In genomic region chr4:147683172-147683571, GRCh38 we compare ENCODE assay signal across 9 cellular contexts. TPM values are rescaled to one million over a fixed set of nuclear protein-coding genes. Genes with fewer than 3 reads are reported as not detected.
DNase-seq lines count a peak whose midpoint lies in the region; ATAC-seq, FAIRE-seq and TF ChIP-seq lines count a peak whose summit lies in the region.
"Had no signal": no experiment of that assay in that cellular context is flagged by ENCODE, and none has a peak within 500 bp of the region (broad histone marks: within the 10 kb centered on the region; RNA-seq: fewer than 3 reads in every experiment).

No MANE protein-coding gene starts in this region.

- H3K9ac ChIP-seq in NT2/D1 (ENCODE audit: insufficient read length, low read depth) = peak overlapping the region; percentile 92

- no peak for FAIRE-seq in small intestine (lab: Jason Lieb, UNC)
- FAIRE-seq: endometrium had no signal

- CTCF ChIA-PET in activated CD8-positive, alpha-beta memory T cell treated with anti-CD3 and anti-CD28 coated beads, Interleukin-2, amount 10 ng/mL, durations not matched to agents 7 days and 5 days (lab: Charles Lee) = interaction anchor here (0.7 to 3.7 kb wide), 9 partner anchors 11 to 260 kb away, joined by 3 to 28 read pairs (median 5); partner anchors contain the start of genes ARHGAP10 and TMEM184C

- peaks cover 5% of the 10 kb centered on the region for H3K27me3 Mint-ChIP-seq in activated CD8-positive, alpha-beta memory T cell treated with anti-CD3 and anti-CD28 coated beads, Interleukin-2, amount 10 ng/mL, durations not matched to agents 7 days and 5 days

- peak overlapping the region in 3 of 4 donors; percentile 78 to 89 (median 84) for H3K27ac ChIP-seq in body of pancreas
- peak overlapping the region in 1 of 2 donors; percentile 98 for H3K27ac ChIP-seq in small intestine (ENCODE audit: low read depth in 1 of 2, low read length in 1 of 2)

- H3K9me3 ChIP-seq in NT2/D1 (ENCODE audit: insufficient read depth, low read length) = no peaks in the 10 kb centered on the region
- H3K9me3 ChIP-seq in body of pancreas = no peaks in the 10 kb centered on the region
- no peaks in the 10 kb centered on the region for H3K9me3 ChIP-seq in small intestine (ENCODE audit: control insufficient read depth, low read depth)

- WGBS in body of pancreas, 2 donors = 2 to 3% methylated on average over 10 of the region's 10 CpGs
- 1 to 2% (median 2%) methylated on average over 10 of the region's 10 CpGs for WGBS in small intestine, 3 donors

- no peak for TF ChIP-seq POLR2A in body of pancreas (IDR thresholded peaks at IDR 0.05)

- DNase-seq in activated CD8-positive, alpha-beta memory T cell treated with anti-CD3 and anti-CD28 coated beads, Interleukin-2, amount 10 ng/mL, durations not matched to agents 7 days and 5 days = peak; percentile 44
- DNase-seq in activated CD8-positive, alpha-beta memory T cell treated with anti-CD3 and anti-CD28 coated beads, Interleukin-2, amount 50 U/mL, for 48 hours = no peak
- DNase-seq in NT2/D1 (ENCODE audit: low read depth, low spot score) (no peak), body of pancreas (peak in 3 of 4 donors; percentile 25 to 48 (median 36)), iPS-NIHi7 (ENCODE audit: extremely low spot score) (peak; percentile 14), small intestine (peak; percentile 15), NCI-H128 (lab: John Stamatoyannopoulos, UW; ENCODE audit: unreplicated experiment) (no peak)

- peaks cover 33% of the 10 kb centered on the region for H3K4me1 Mint-ChIP-seq in activated CD8-positive, alpha-beta memory T cell treated with anti-CD3 and anti-CD28 coated beads, Interleukin-2, amount 10 ng/mL, durations not matched to agents 7 days and 5 days

- H3K27me3 ChIP-seq in NT2/D1 (ENCODE audit: insufficient read depth, insufficient read length) (no peaks in the 10 kb centered on the region), body of pancreas (no peaks in the 10 kb centered on the region), small intestine (ENCODE audit: control insufficient read depth in 2 of 2, insufficient read depth in 2 of 2, low read length in 2 of 2) (no peaks in the 10 kb centered on the region)

- peak overlapping the region; percentile 92 for H3K4me3 Mint-ChIP-seq in activated CD8-positive, alpha-beta memory T cell treated with anti-CD3 and anti-CD28 coated beads, Interleukin-2, amount 10 ng/mL, durations not matched to agents 7 days and 5 days

- intact Hi-C loops in body of pancreas (cut with DNase I) = no loop called here

- H3K4me3 ChIP-seq in NT2/D1 (ENCODE audit: insufficient read length, low read depth) (peak overlapping the region; percentile 83), body of pancreas (peak overlapping the region; percentile 27 to 76), small intestine (ENCODE audit: low read depth in 1 of 2, low read length in 2 of 2) (peak overlapping the region; percentile 57 to 71)

- peaks cover 22% of the 10 kb centered on the region for H3K36me3 Mint-ChIP-seq in activated CD8-positive, alpha-beta memory T cell treated with anti-CD3 and anti-CD28 coated beads, Interleukin-2, amount 10 ng/mL, durations not matched to agents 7 days and 5 days

- H3K4me1 ChIP-seq in NT2/D1 (ENCODE audit: insufficient read depth, insufficient read length) (no peaks in the 10 kb centered on the region), body of pancreas (peaks cover 13% of the 10 kb centered on the region), small intestine (ENCODE audit: control insufficient read depth in 2 of 2, insufficient read depth in 1 of 2, low read depth in 1 of 2, low read length in 1 of 2) (no peaks in the 10 kb centered on the region)

- ATAC-seq in activated CD8-positive, alpha-beta memory T cell treated with anti-CD3 and anti-CD28 coated beads, Interleukin-2, amount 10 ng/mL, durations not matched to agents 7 days and 5 days = no peak
- peak; percentile 39 for ATAC-seq in body of pancreas
- ATAC-seq in GM21717 (IDR thresholded peaks at IDR 0.05; ENCODE audit: unreplicated experiment) = no peak

- H3K36me3 ChIP-seq in NT2/D1 (ENCODE audit: insufficient read depth, insufficient read length, low read length) (peaks cover 8% of the 10 kb centered on the region), body of pancreas (replicated peaks in 1 of 2; ENCODE audit: insufficient read depth in 1 of 2, low read depth in 2 of 2) (no peaks in the 10 kb centered on the region), small intestine (ENCODE audit: control insufficient read depth in 2 of 2, insufficient read depth in 2 of 2, low read length in 2 of 2) (peaks cover 0 to 2% of the 10 kb centered on the region in 2 donors)

- TF ChIP-seq CTCF in body of pancreas (IDR thresholded peaks at IDR 0.05) = no peak

- peak overlapping the region; percentile 92 for H3K27ac Mint-ChIP-seq in activated CD8-positive, alpha-beta memory T cell treated with anti-CD3 and anti-CD28 coated beads, Interleukin-2, amount 10 ng/mL, durations not matched to agents 7 days and 5 days

- H3K9me3 Mint-ChIP-seq in activated CD8-positive, alpha-beta memory T cell treated with anti-CD3 and anti-CD28 coated beads, Interleukin-2, amount 10 ng/mL, durations not matched to agents 7 days and 5 days (ENCODE audit: low read depth) = no peaks in the 10 kb centered on the region

RNA-seq across cellular contexts. Expression of gene PRMT9, which starts 0.8 kb away (rescaled TPM):
- total RNA-seq in activated CD8-positive, alpha-beta memory T cell treated with anti-CD3 and anti-CD28 coated beads, Interleukin-2, amount 10 ng/mL, durations not matched to agents 7 days and 5 days = 10 to 100 TPM; 11.9 to 12.0 TPM
- total RNA-seq in body of pancreas = 1 to 10 TPM; 3.0 to 5.7 TPM
- polyA plus RNA-seq in small intestine = 1 to 10 TPM; 1.9 to 4.2 (median 2.9) TPM

RNA-seq across cellular contexts. Expression of gene ARHGAP10, which starts 48.7 kb away (rescaled TPM):
- total RNA-seq in activated CD8-positive, alpha-beta memory T cell treated with anti-CD3 and anti-CD28 coated beads, Interleukin-2, amount 10 ng/mL, durations not matched to agents 7 days and 5 days = 10 to 100 TPM; 12.1 to 18.8 TPM
- total RNA-seq in body of pancreas = 10 to 100 TPM; 23.9 to 28.7 TPM
- polyA plus RNA-seq in small intestine = 1 to 10 TPM; 3.4 to 9.7 (median 3.8) TPM

Comparison
In these comparisons a context has a peak if more than half of its experiments do, and no peak if none do; other contexts are left out.
1. DNase-seq: peak in activated CD8-positive, alpha-beta memory T cell treated with anti-CD3 and anti-CD28 coated beads, Interleukin-2, amount 10 ng/mL, durations not matched to agents 7 days and 5 days (single experiment), body of pancreas (3 of 4), iPS-NIHi7 (single experiment) and small intestine (single experiment); none in activated CD8-positive, alpha-beta memory T cell treated with anti-CD3 and anti-CD28 coated beads, Interleukin-2, amount 50 U/mL, for 48 hours (single experiment), NT2/D1 (single experiment) and NCI-H128 (single experiment).
2. Peak in every context shown above with its lines, with median percentiles within 50 percentile points of each other: H3K4me3 ChIP-seq.